22 cellular contexts compared by ENCODE assay signal in genomic region chr13:77571956-77572355, GRCh38. TPM values are rescaled to one million over a fixed set of nuclear protein-coding genes. Genes with fewer than 3 reads are reported as not detected.
"Had no signal": no experiment of that assay in that cellular context is flagged by ENCODE, and none has a peak within 500 bp of the region (broad histone marks: within the 10 kb centered on the region; RNA-seq: fewer than 3 reads in every experiment).

No MANE protein-coding gene starts in this region.

- H3K9me3 ChIP-seq: MG63, Peyer's patch, SJCRH30 had no signal

- H3K4me3 ChIP-seq: MG63, Peyer's patch, SJCRH30 had no signal

- DNase-seq: IMR-90, Karpas-422, KG1, MG63, NCI-H1092 treated with DMSO at 0.1 percent for 48 hours, NCI-H1436, NCI-H187, NCI-H2029, NCI-H2081 treated with DMSO at 0.1 percent for 48 hours, NCI-H2171, NCI-H524, NCI-H526 treated with DMSO at 0.1 percent for 48 hours, NCI-H748 treated with DMSO at 0.1 percent for 48 hours, PC-3, Peyer's patch, SHP77 treated with DMSO at 0.1 percent for 48 hours, SJCRH30 had no signal

- H3K4me1 ChIP-seq: Peyer's patch, SJCRH30 had no signal

- H3K27ac ChIP-seq: Peyer's patch, SJCRH30 had no signal

- FAIRE-seq: HepG2 had no signal

- H3K27me3 ChIP-seq: Peyer's patch, SJCRH30 had no signal

- H3K36me3 ChIP-seq: MG63, Peyer's patch, SJCRH30 had no signal

RNA-seq across cellular contexts. Expression of gene SCEL, which starts 36.5 kb away (rescaled TPM):
- total RNA-seq: HepG2, HT1080, IMR-90, OCI-LY7, Peyer's patch, Right ventricle myocardium inferior, RPMI7951, SJCRH30 had no signal
- polyA plus RNA-seq: HepG2, IMR-90 had no signal
